ENCODE assay signal across 31 cellular contexts in genomic region chr13:85653681-85654080, GRCh38.
"Had no signal": no experiment of that assay in that cellular context is flagged by ENCODE, and none has a peak within 500 bp of the region (broad histone marks: within the 10 kb centered on the region; RNA-seq: fewer than 3 reads in every experiment).

No MANE protein-coding gene starts in this region.

- H3K4me3 ChIP-seq: adrenal gland, body of pancreas, breast epithelium, Peyer's patch, SJSA1 had no signal

- H3K36me3 Mint-ChIP-seq: activated naive CD4-positive, alpha-beta T cell treated with anti-CD3 and anti-CD28 coated beads, Interleukin-2, amount 50 U/mL, for 72 hours had no signal

- H3K9me3 ChIP-seq: adrenal gland, body of pancreas, breast epithelium, Peyer's patch, SJSA1 had no signal

- H3K4me1 Mint-ChIP-seq: activated CD4-positive, alpha-beta memory T cell treated with anti-CD3 and anti-CD28 coated beads, Interleukin-2, amount 10 ng/mL, durations not matched to agents 7 days and 5 days; activated T-helper 17 cell treated with anti-CD3 and anti-CD28 coated beads, Interleukin-2, amount 50 U/mL, for 72 hours had no signal

- H3K27ac ChIP-seq: adrenal gland, body of pancreas, breast epithelium, Peyer's patch, SJSA1, WERI-Rb-1 had no signal

- H3K4me3 Mint-ChIP-seq: activated CD4-positive, alpha-beta memory T cell treated with anti-CD3 and anti-CD28 coated beads, Interleukin-2, amount 10 ng/mL, durations not matched to agents 7 days and 5 days; activated T-cell treated with anti-CD3 and anti-CD28 coated beads, Interleukin-2, amount 50 U/mL, for 72 hours; activated T-helper 17 cell treated with anti-CD3 and anti-CD28 coated beads, Interleukin-2, amount 50 U/mL, for 72 hours had no signal

- H3K27ac Mint-ChIP-seq: activated CD4-positive, alpha-beta memory T cell treated with anti-CD3 and anti-CD28 coated beads, Interleukin-2, amount 10 ng/mL, durations not matched to agents 7 days and 5 days; activated naive CD4-positive, alpha-beta T cell treated with anti-CD3 and anti-CD28 coated beads, Interleukin-2, amount 50 U/mL, for 72 hours; activated T-cell treated with anti-CD3 and anti-CD28 coated beads, Interleukin-2, amount 50 U/mL, for 72 hours; activated T-helper 17 cell treated with anti-CD3 and anti-CD28 coated beads, Interleukin-2, amount 50 U/mL, for 72 hours had no signal

- H3K27me3 Mint-ChIP-seq: activated CD4-positive, alpha-beta memory T cell treated with anti-CD3 and anti-CD28 coated beads, Interleukin-2, amount 10 ng/mL, durations not matched to agents 7 days and 5 days; activated T-helper 17 cell treated with anti-CD3 and anti-CD28 coated beads, Interleukin-2, amount 50 U/mL, for 72 hours had no signal

- H3K36me3 ChIP-seq: adrenal gland, breast epithelium, Peyer's patch, SJSA1, WERI-Rb-1 had no signal

- DNase-seq: activated CD4-positive, alpha-beta memory T cell treated with anti-CD3 and anti-CD28 coated beads, Interleukin-2, amount 10 ng/mL, durations not matched to agents 7 days and 5 days; activated CD4-positive, alpha-beta T cell treated with anti-CD3 and anti-CD28 coated beads for 1 hour; activated CD4-positive, alpha-beta T cell treated with anti-CD3 and anti-CD28 coated beads for 48 hours; activated CD4-positive, CD25-positive, alpha-beta regulatory T cell; activated effector memory CD4-positive, alpha-beta T cell treated with anti-CD3 and anti-CD28 coated beads, Interleukin-2, amount 50 U/mL, for 16 hours; activated naive CD4-positive, alpha-beta T cell; activated T-cell treated with anti-CD3 and anti-CD28 coated beads, Interleukin-2, amount 50 U/mL, for 1 hour; activated T-cell treated with anti-CD3 and anti-CD28 coated beads, Interleukin-2, amount 50 U/mL, for 72 hours; adrenal gland; body of pancreas; cerebellar nuclear complex; Kasumi-1; NCI-H1092 treated with DMSO at 0.1 percent for 48 hours; NCI-H1417; NCI-H146; NCI-H187; NCI-H2029 treated with DMSO at 0.1 percent for 48 hours; NCI-H345; NCI-H510A; NCI-H526; NCI-H748 treated with DMSO at 0.1 percent for 48 hours; NK-92 treated with Interleukin-12 subunit alpha and Interleukin-12 subunit beta, amount 100 ng/mL, for 24 hours; Peyer's patch; RPMI8226; SHP77 treated with DMSO at 0.1 percent for 48 hours; T1000; WERI-Rb-1 had no signal

- H3K4me1 ChIP-seq: adrenal gland, body of pancreas, breast epithelium, Peyer's patch, SJSA1 had no signal

- ATAC-seq: activated naive CD4-positive, alpha-beta T cell treated with anti-CD3 and anti-CD28 coated beads, Interleukin-2, amount 50 U/mL, for 72 hours; activated T-cell treated with anti-CD3 and anti-CD28 coated beads, Interleukin-2, amount 50 U/mL, for 72 hours; activated T-helper 17 cell treated with anti-CD3 and anti-CD28 coated beads, Interleukin-2, amount 50 U/mL, for 72 hours; body of pancreas had no signal

- H3K27me3 ChIP-seq: adrenal gland, body of pancreas, breast epithelium, Peyer's patch, SJSA1 had no signal
